9 cellular contexts compared by ENCODE assay signal in the genomic region with DNA sequence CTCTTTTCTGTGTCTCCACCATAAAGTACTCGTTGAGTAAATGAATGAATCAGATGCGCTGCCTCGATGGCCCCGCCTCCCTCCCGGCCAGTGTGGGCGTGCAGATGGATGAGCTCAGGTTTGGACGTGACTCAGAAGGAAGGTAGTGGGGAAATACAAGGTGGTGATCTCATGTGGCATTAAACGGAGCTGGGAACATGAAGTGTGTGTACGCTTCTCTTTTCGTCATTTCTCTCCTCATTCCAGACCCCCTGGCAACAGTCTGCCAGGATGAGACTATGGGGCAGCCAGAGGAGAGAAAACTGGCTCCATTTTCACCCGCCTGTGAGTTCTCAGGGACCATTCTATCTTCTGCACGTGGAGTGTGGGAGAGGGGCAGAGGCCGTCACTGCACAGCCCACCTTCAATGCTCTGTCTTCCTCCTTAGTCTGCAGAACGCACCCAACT.
DNase-seq lines count a peak whose midpoint lies in the region; ATAC-seq and TF ChIP-seq lines count a peak whose summit lies in the region.
"Had no signal": no experiment of that assay in that cellular context is flagged by ENCODE, and none has a peak within 500 bp of the region (broad histone marks: within the 10 kb centered on the region; RNA-seq: fewer than 3 reads in every experiment).

No MANE protein-coding gene starts in this region.

- H3K4me1 ChIP-seq in HEK293 (ENCODE audit: control insufficient read depth, insufficient read depth, low read length) = peaks cover 23% of the 10 kb centered on the region
- peaks cover 24% of the 10 kb centered on the region for H3K4me1 ChIP-seq in mesendoderm (ENCODE audit: control insufficient read depth, low read depth, low read length)
- H3K4me1 ChIP-seq in OCI-LY7 (ENCODE audit: insufficient read depth, low read length, poor library complexity, severe bottlenecking) = no peaks in the 10 kb centered on the region
- peaks cover 0 to 4% of the 10 kb centered on the region in 2 donors for H3K4me1 ChIP-seq in thyroid gland

- no peak overlapping the region for H2BK5ac ChIP-seq in mesendoderm (ENCODE audit: low read length)

- no peaks in the 10 kb centered on the region for H3K79me2 ChIP-seq in mesendoderm (ENCODE audit: control insufficient read depth, insufficient read depth, low read length)
- H3K79me2 ChIP-seq in OCI-LY7 (ENCODE audit: insufficient read depth, low read depth, low read length) = no peaks in the 10 kb centered on the region

- H2BK15ac ChIP-seq in mesendoderm (replicated peaks; ENCODE audit: low read depth) = no peak overlapping the region

- no peak overlapping the region for H3K9ac ChIP-seq in mesendoderm (ENCODE audit: low read length)

- WGBS in mesendoderm (ENCODE audit: extremely low coverage, insufficient coverage, low lambda C conversion rate) = no CpG with 5 or more reads among the region's 14 CpGs
- 70 to 79% methylated on average over 14 of the region's 14 CpGs for WGBS in thyroid gland, 2 donors

- no peaks in the 10 kb centered on the region for H3K9me3 ChIP-seq in AG04450 (ENCODE audit: control insufficient read depth, insufficient read depth, low read length)
- H3K9me3 ChIP-seq in HEK293 (ENCODE audit: control insufficient read depth, insufficient read depth, low read depth, low read length) = no peaks in the 10 kb centered on the region
- H3K9me3 ChIP-seq in OCI-LY7 (ENCODE audit: low read length) = no peaks in the 10 kb centered on the region
- H3K9me3 ChIP-seq in thyroid gland = no peaks in the 10 kb centered on the region
- H3K9me3 ChIP-seq: tibial artery had no signal

- TF ChIP-seq CTCF in AG04450 (IDR thresholded peaks at IDR 0.05; ENCODE audit: low read depth, low read length) = no peak
- TF ChIP-seq CTCF in HEK293 (tag by site-specific recombination; IDR thresholded peaks at IDR 0.05) = no peak
- TF ChIP-seq CTCF in astrocyte of the cerebellum (IDR thresholded peaks at IDR 0.05; ENCODE audit: low read depth, low read length, missing control alignments) = no peak
- TF ChIP-seq CTCF in OCI-LY7 (conservative IDR thresholded peaks at IDR 0.05; ENCODE audit: low read length) = no peak
- no peak for TF ChIP-seq CTCF in thyroid gland (IDR thresholded peaks at IDR 0.05)
- TF ChIP-seq CTCF in GM13976 (IDR thresholded peaks at IDR 0.05; ENCODE audit: borderline replicate concordance, control extremely low read depth, extremely low read depth, insufficient read depth, missing control alignments) = no peak

- no peak overlapping the region for H3K4me2 ChIP-seq in mesendoderm (ENCODE audit: low read length)
- H3K4me2 ChIP-seq in OCI-LY7 (ENCODE audit: low read length) = no peak overlapping the region

- H3K56ac ChIP-seq in mesendoderm (ENCODE audit: low read length) = no peak overlapping the region

- H3K4ac ChIP-seq in mesendoderm (ENCODE audit: low read depth, low read length) = no peak overlapping the region

- BruUV-seq in OCI-LY7 (replicated peaks; lab: Mats Ljungman, UMichigan) = no TSS peak

- no peaks in the 10 kb centered on the region for H3K36me3 ChIP-seq in HEK293 (ENCODE audit: control insufficient read depth in 2 of 2, insufficient read depth in 1 of 2, low read length in 2 of 2)
- H3K36me3 ChIP-seq in mesendoderm (ENCODE audit: control insufficient read depth, insufficient read depth, low read length) = no peaks in the 10 kb centered on the region
- H3K36me3 ChIP-seq in OCI-LY7 (ENCODE audit: insufficient read depth, low read length) = no peaks in the 10 kb centered on the region
- H3K36me3 ChIP-seq in thyroid gland = no peaks in the 10 kb centered on the region

- no peak overlapping the region for H3K18ac ChIP-seq in mesendoderm (ENCODE audit: low read length)

- no peaks in the 10 kb centered on the region for H4K20me1 ChIP-seq in OCI-LY7 (ENCODE audit: insufficient read depth, low read length)

- no peak for ATAC-seq in GM21619 (IDR thresholded peaks at IDR 0.05; ENCODE audit: unreplicated experiment)

- no peak overlapping the region for H2AFZ ChIP-seq in OCI-LY7 (ENCODE audit: low read length)

- H4K5ac ChIP-seq in mesendoderm (ENCODE audit: low read length) = no peak overlapping the region

- H2AK5ac ChIP-seq in mesendoderm (ENCODE audit: low read length) = no peak overlapping the region

- no peak overlapping the region for H4K8ac ChIP-seq in mesendoderm (ENCODE audit: low read depth, low read length)

- H3K9me2 ChIP-seq in OCI-LY7 (ENCODE audit: insufficient read depth, low read length) = no peaks in the 10 kb centered on the region

- H3K23ac ChIP-seq in mesendoderm (ENCODE audit: low read length) = no peak overlapping the region

- DNase-seq in AG04450 (ENCODE audit: low read depth, low spot score) = peak; percentile 90
- DNase-seq in astrocyte of the cerebellum (ENCODE audit: low read depth) = peak; percentile 81
- peak; percentile 76 for DNase-seq in mesendoderm
- DNase-seq in OCI-LY7 (ENCODE audit: low spot score) = no peak
- no peak for DNase-seq in thyroid gland
- no peak for DNase-seq in GM13976 (ENCODE audit: low spot score)
- DNase-seq: tibial artery had no signal

- no peaks in the 10 kb centered on the region for H3K79me1 ChIP-seq in mesendoderm (ENCODE audit: low read length)

- in situ Hi-C loops in astrocyte of the cerebellum (cut with HindIII; ENCODE audit: low sequenced_read_pairs) (no loop called here), GM13976 (cut with MboI; ENCODE audit: low sequenced_read_pairs, unreplicated experiment) (no loop called here)

- H3K27me3 ChIP-seq in AG04450 (ENCODE audit: control insufficient read depth, insufficient read depth, low read length) = no peaks in the 10 kb centered on the region
- no peaks in the 10 kb centered on the region for H3K27me3 ChIP-seq in mesendoderm (ENCODE audit: insufficient read depth, low read length, poor library complexity)
- no peaks in the 10 kb centered on the region for H3K27me3 ChIP-seq in thyroid gland
- H3K27me3 ChIP-seq: tibial artery had no signal

- CTCF ChIA-PET in AG04450 (lab: Charles Lee) = interaction anchor here (1.2 to 3.1 kb wide), 8 partner anchors 15 to 132 kb away, joined by 3 to 31 read pairs (median 4); no protein-coding TSS in a partner anchor
- CTCF ChIA-PET in HEK293 (lab: Yijun Ruan, JAX) = interaction anchor here (0.7 to 2.9 kb wide), 8 partner anchors 10 to 131 kb away, joined by 3 to 30 read pairs (median 4); no protein-coding TSS in a partner anchor
- CTCF ChIA-PET in OCI-LY7 (lab: Charles Lee; ENCODE audit: unreplicated experiment) = no interaction called here

- intact Hi-C loops in OCI-LY7 (cut with micrococcal nuclease; ENCODE audit: unreplicated experiment) = no loop called here
- intact Hi-C loops in thyroid gland (cut with DNase I) = no loop called here

- H2BK120ac ChIP-seq in mesendoderm (ENCODE audit: low read depth, low read length) = no peak overlapping the region

- POLR2A ChIA-PET in AG04450 (lab: Yijun Ruan, JAX) = interaction anchor here (1.1 to 1.6 kb wide), 4 partner anchors 10 to 50 kb away, joined by 3 to 15 read pairs (median 4); no protein-coding TSS in a partner anchor
- POLR2A ChIA-PET in HEK293 (lab: Yijun Ruan, JAX) = interaction anchor here (0.7 to 1.0 kb wide), 2 partner anchors 10 to 24 kb away, joined by 3 read pairs; no protein-coding TSS in a partner anchor
- POLR2A ChIA-PET in OCI-LY7 (lab: Charles Lee) = no interaction called here

- no peak for TF ChIP-seq POLR2A in thyroid gland (IDR thresholded peaks at IDR 0.05)

- peak overlapping the region; percentile 96 for H3K27ac ChIP-seq in AG04450 (ENCODE audit: low read depth, low read length)
- H3K27ac ChIP-seq in HEK293 (ENCODE audit: extremely low read depth, low read depth, low read length) = no peak overlapping the region; the same call in 1 of the 2 replicates
- no peak overlapping the region for H3K27ac ChIP-seq in mesendoderm (ENCODE audit: low read depth, low read length)
- no peak overlapping the region for H3K27ac ChIP-seq in OCI-LY7 (ENCODE audit: low read depth, low read length, poor library complexity, severe bottlenecking)
- no peak overlapping the region for H3K27ac ChIP-seq in thyroid gland
- H3K27ac ChIP-seq: tibial artery had no signal

- H3K4me3 ChIP-seq in AG04450 (ENCODE audit: low read depth, low read length) (peak overlapping the region; percentile 17; the same call in 1 of the 2 replicates), HEK293 (ENCODE audit: low read depth, low read length) (no peak overlapping the region), astrocyte of the cerebellum (ENCODE audit: low read depth, low read length) (no peak overlapping the region), mesendoderm (ENCODE audit: low read length) (no peak overlapping the region), OCI-LY7 (ENCODE audit: low read depth, low read length, poor library complexity, severe bottlenecking) (no peak overlapping the region), thyroid gland (replicated peaks in 1 of 3) (no peak overlapping the region)
- H3K4me3 ChIP-seq: tibial artery had no signal

TF ChIP-seq in HEK293, 187 proteins besides CTCF, POLR2A, EP300 and RAD21 (continues in another document):
- TF ChIP-seq ZNF558 (tag by site-specific recombination; IDR thresholded peaks at IDR 0.05) = no peak
- TF ChIP-seq ZNF521 (tag by site-specific recombination; IDR thresholded peaks at IDR 0.05) = no peak
- no peak for TF ChIP-seq ZNF488 (tag by site-specific recombination; IDR thresholded peaks at IDR 0.05)
- TF ChIP-seq ZNF221 (tag by site-specific recombination; IDR thresholded peaks at IDR 0.05; ENCODE audit: borderline replicate concordance) = no peak
- 0 out of 2 replicates have a peak, but pooled peaks have one; percentile 49 for TF ChIP-seq PRDM1 (tag by site-specific recombination; IDR thresholded peaks at IDR 0.05)
- TF ChIP-seq SETDB1 (IDR thresholded peaks at IDR 0.05; ENCODE audit: insufficient read length, low read length) = no peak
- no peak for TF ChIP-seq ZNF302 (tag by site-specific recombination; IDR thresholded peaks at IDR 0.05; ENCODE audit: low read depth)
- TF ChIP-seq ZNF24 (tag by site-specific recombination; IDR thresholded peaks at IDR 0.05) = peak; percentile 91
- no peak for TF ChIP-seq ZNF514 (tag by site-specific recombination; IDR thresholded peaks at IDR 0.05)
- no peak for TF ChIP-seq ZNF133 (tag by site-specific recombination; IDR thresholded peaks at IDR 0.05)
- TF ChIP-seq ZNF239 (tag by site-specific recombination; IDR thresholded peaks at IDR 0.05) = no peak
- TF ChIP-seq ZNF146 (tag by site-specific recombination; IDR thresholded peaks at IDR 0.05) = no peak
- TF ChIP-seq ZNF391 (tag by site-specific recombination; IDR thresholded peaks at IDR 0.05; ENCODE audit: borderline replicate concordance, low read depth) = no peak
- no peak for TF ChIP-seq ZNF548 (tag by site-specific recombination; IDR thresholded peaks at IDR 0.05)

Comparison
In these comparisons a context has a peak if more than half of its experiments do, and no peak if none do; other contexts are left out.
1. DNase-seq: peak in AG04450 (single experiment), astrocyte of the cerebellum (single experiment) and mesendoderm (single experiment); none in OCI-LY7 (single experiment), thyroid gland (0 of 2) and GM13976 (single experiment).